In genomic region chr17:64974052-64974749, GRCh38 we compare ENCODE assay signal across 8 cellular contexts. TPM values are rescaled to one million over a fixed set of nuclear protein-coding genes. Genes with fewer than 3 reads are reported as not detected.
DNase-seq lines count a peak whose midpoint lies in the region; ATAC-seq and TF ChIP-seq lines count a peak whose summit lies in the region.
"Not testable (repeated sequence)": the region's sequence is repeated elsewhere in the genome, so short reads cannot be mapped to it uniquely, and the experiment has no call there.

No MANE protein-coding gene starts in this region.

- H3K27me3 ChIP-seq in HUES48 (ENCODE audit: control insufficient read depth, insufficient read depth, low read length); iPS-15b (ENCODE audit: control insufficient read depth, insufficient read depth, low read length); neuron (ENCODE audit: insufficient read depth, low read length): not testable (repeated sequence)

- not testable (repeated sequence) for H3K27me3 Mint-ChIP-seq in activated T-cell treated with anti-CD3 and anti-CD28 coated beads, Interleukin-2, amount 50 U/mL, for 72 hours (ENCODE audit: low read depth)

- peak; percentile 32 to 49 for ATAC-seq in activated T-cell treated with anti-CD3 and anti-CD28 coated beads, Interleukin-2, amount 50 U/mL, for 72 hours (replicated peaks in 1 of 2)

- H3K36me3 ChIP-seq in HUES48 (ENCODE audit: control insufficient read depth, insufficient read depth, low read length); iPS-15b (ENCODE audit: control insufficient read depth, insufficient read depth, low read length): not testable (repeated sequence)
- H3K36me3 ChIP-seq in neuron (ENCODE audit: insufficient read depth, low read length), result peaks cover 24% of the 10 kb centered on the region

- 0 out of 2 replicates have a peak overlapping the region, but pooled peaks have one; percentile 15 for H3K9ac ChIP-seq in HUES48 (ENCODE audit: low read depth, low read length)
- not testable (repeated sequence) for H3K9ac ChIP-seq in iPS-15b (ENCODE audit: low read depth, low read length)

- not testable (repeated sequence) for H3K9me3 Mint-ChIP-seq in activated T-cell treated with anti-CD3 and anti-CD28 coated beads, Interleukin-2, amount 50 U/mL, for 72 hours

- H3K4me3 Mint-ChIP-seq in activated T-cell treated with anti-CD3 and anti-CD28 coated beads, Interleukin-2, amount 50 U/mL, for 72 hours, result peak overlapping the region; percentile 89 to 95

- POLR2A ChIA-PET in RWPE1 (lab: Yijun Ruan, JAX; ENCODE audit: low non-redundant PET), result interaction anchor here (1.0 kb wide), 1 partner anchor 14 kb away, joined by 4 read pairs; no protein-coding TSS in a partner anchor

- peaks cover 70% of the 10 kb centered on the region for H3K4me1 Mint-ChIP-seq in activated T-cell treated with anti-CD3 and anti-CD28 coated beads, Interleukin-2, amount 50 U/mL, for 72 hours (ENCODE audit: low read depth)

- H3K36me3 Mint-ChIP-seq in activated T-cell treated with anti-CD3 and anti-CD28 coated beads, Interleukin-2, amount 50 U/mL, for 72 hours (ENCODE audit: insufficient read depth in 2 of 2), result not testable (repeated sequence)

- H3K4me1 ChIP-seq in HUES48 (ENCODE audit: control insufficient read depth, insufficient read depth, low read length); iPS-15b (ENCODE audit: control insufficient read depth, insufficient read depth, low read length); neuron (ENCODE audit: insufficient read depth, low read length): not testable (repeated sequence)

- peak; percentile 45 for DNase-seq in COLO829 (ENCODE audit: low spot score)
- DNase-seq in RWPE1 (ENCODE audit: low spot score), result peak; percentile 11
- DNase-seq in activated T-cell treated with anti-CD3 and anti-CD28 coated beads, Interleukin-2, amount 50 U/mL, for 72 hours, result peak; percentile 39 to 52
- peak; percentile 79 for DNase-seq in dermis blood vessel endothelial cell
- not testable (repeated sequence) for DNase-seq in substantia nigra (lab: John Stamatoyannopoulos, UW)

- H3K27ac Mint-ChIP-seq in activated T-cell treated with anti-CD3 and anti-CD28 coated beads, Interleukin-2, amount 50 U/mL, for 72 hours, result peak overlapping the region; percentile 99

- H3K4me3 ChIP-seq in HUES48 (ENCODE audit: low read depth, low read length), result peak overlapping the region; percentile 75
- peak overlapping the region; percentile 78 for H3K4me3 ChIP-seq in iPS-15b (ENCODE audit: low read depth, low read length)
- H3K4me3 ChIP-seq in neuron (ENCODE audit: low read length), result peak overlapping the region; percentile 55

- not testable (repeated sequence) for H3K9me3 ChIP-seq in HUES48 (ENCODE audit: control insufficient read depth, insufficient read depth, low read length); iPS-15b (ENCODE audit: control insufficient read depth, insufficient read depth, low read length); neuron (ENCODE audit: low read length)

- CTCF ChIA-PET in RWPE1 (lab: Yijun Ruan, JAX), result interaction anchor here (0.7 kb wide), 1 partner anchor 57 kb away, joined by 7 read pairs; no protein-coding TSS in a partner anchor

- H2AFZ ChIP-seq in neuron (ENCODE audit: low read depth, low read length), result not testable (repeated sequence)

- not testable (repeated sequence) for H3K27ac ChIP-seq in HUES48 (ENCODE audit: low read depth, low read length)
- H3K27ac ChIP-seq in RWPE1 (peak overlapping the region; percentile 63), substantia nigra (ENCODE audit: low read depth, low read length, poor library complexity, severe bottlenecking) (peak overlapping the region; percentile 92)

- not testable (repeated sequence) for TF ChIP-seq CTCF in RWPE1 (conservative IDR thresholded peaks at IDR 0.05; ENCODE audit: low read depth)

RNA-seq across cellular contexts. Expression of gene LRRC37A3, which starts 54.9 kb away (rescaled TPM):
- 10 to 100 TPM in 1 of 2 donors, 1 to 10 TPM in 1; 5.5 to 22.0 TPM for total RNA-seq in activated T-cell treated with anti-CD3 and anti-CD28 coated beads, Interleukin-2, amount 50 U/mL, for 72 hours
- 3.9 and 4.1 TPM in 2 replicates for total RNA-seq in dermis blood vessel endothelial cell
